In genomic region chr14:92794547-92794941, GRCh38 we compare ENCODE assay signal across 8 cellular contexts. TPM values are rescaled to one million over a fixed set of nuclear protein-coding genes. Genes with fewer than 3 reads are reported as not detected.
A peak's percentile ranks its signal among the peaks of the same experiment; 100 is the strongest.
DNase-seq lines count a peak whose midpoint lies in the region; ATAC-seq and TF ChIP-seq lines count a peak whose summit lies in the region.

No MANE protein-coding gene starts in this region.

- peaks cover 16% of the 10 kb centered on the region for H3K9me3 Mint-ChIP-seq in activated CD8-positive, alpha-beta T cell treated with anti-CD3 and anti-CD28 coated beads for 36 hours

- no peaks in the 10 kb centered on the region for H3K27me3 Mint-ChIP-seq in activated CD8-positive, alpha-beta T cell treated with anti-CD3 and anti-CD28 coated beads for 36 hours

- POLR2A ChIA-PET in activated CD8-positive, alpha-beta T cell treated with anti-CD3 and anti-CD28 coated beads for 36 hours (lab: Charles Lee): interaction anchor here (1.0 kb wide), 1 partner anchor 25 kb away, joined by 3 read pairs; no protein-coding TSS in a partner anchor

- H3K4me3 Mint-ChIP-seq in activated CD8-positive, alpha-beta T cell treated with anti-CD3 and anti-CD28 coated beads for 36 hours: peak overlapping the region; percentile 94

- peak overlapping the region; percentile 92 for H3K27ac Mint-ChIP-seq in activated CD8-positive, alpha-beta T cell treated with anti-CD3 and anti-CD28 coated beads for 36 hours

- peak; percentile 8 for ATAC-seq in HG02678 (IDR thresholded peaks at IDR 0.05; ENCODE audit: unreplicated experiment)
- ATAC-seq in activated CD8-positive, alpha-beta T cell treated with anti-CD3 and anti-CD28 coated beads for 36 hours: no peak
- ATAC-seq in Right ventricle myocardium superior (ENCODE audit: poor library complexity): peak; percentile 1
- ATAC-seq in HG03442 (IDR thresholded peaks at IDR 0.05; ENCODE audit: unreplicated experiment): no peak

- in situ Hi-C loops in GM13977 (cut with MboI; ENCODE audit: low pct_unique_long_range_greater_than_20kb, low sequenced_read_pairs, unreplicated experiment): loop anchor here (25.0 kb wide), 1 partner anchor 207 kb away; no protein-coding TSS in a partner anchor

- peaks cover 39% of the 10 kb centered on the region for H3K4me1 Mint-ChIP-seq in activated CD8-positive, alpha-beta T cell treated with anti-CD3 and anti-CD28 coated beads for 36 hours (ENCODE audit: low read depth)

- no peaks in the 10 kb centered on the region for H3K27me3 ChIP-seq in rectal smooth muscle tissue (ENCODE audit: control insufficient read depth, insufficient read depth, low read length)

- H3K36me3 Mint-ChIP-seq in activated CD8-positive, alpha-beta T cell treated with anti-CD3 and anti-CD28 coated beads for 36 hours (ENCODE audit: low read depth): peaks cover 28% of the 10 kb centered on the region

- peak; percentile 45 for DNase-seq in CD1c-positive myeloid dendritic cell (ENCODE audit: extremely low spot score)
- DNase-seq in activated CD8-positive, alpha-beta T cell treated with anti-CD3 and anti-CD28 coated beads for 36 hours: peak; percentile 31
- DNase-seq in Right ventricle myocardium superior: peak; percentile 46
- DNase-seq in 8988T: no peak
- DNase-seq in GM13977 (ENCODE audit: low spot score): no peak

- TF ChIP-seq CTCF in activated CD8-positive, alpha-beta T cell treated with anti-CD3 and anti-CD28 coated beads for 36 hours (IDR thresholded peaks at IDR 0.05): no peak
- no peak for TF ChIP-seq CTCF in GM13977 (IDR thresholded peaks at IDR 0.05; ENCODE audit: extremely low read depth, insufficient read depth, missing control alignments)

- CTCF ChIA-PET in activated CD8-positive, alpha-beta T cell treated with anti-CD3 and anti-CD28 coated beads for 36 hours (lab: Charles Lee): interaction anchor here (2.4 kb wide), 1 partner anchor 11 kb away, joined by 8 read pairs; no protein-coding TSS in a partner anchor

- H3K27ac ChIP-seq in rectal smooth muscle tissue (ENCODE audit: low read depth, low read length): peak overlapping the region; percentile 91

- peaks cover 8% of the 10 kb centered on the region for H3K36me3 ChIP-seq in rectal smooth muscle tissue (ENCODE audit: control insufficient read depth, insufficient read depth, low read length)

- no peaks in the 10 kb centered on the region for H3K4me1 ChIP-seq in rectal smooth muscle tissue (ENCODE audit: control insufficient read depth, insufficient read depth, low read length)

- intact Hi-C loops in activated CD8-positive, alpha-beta T cell treated with anti-CD3 and anti-CD28 coated beads for 36 hours (cut with micrococcal nuclease): no loop called here
- intact Hi-C loops in Right ventricle myocardium superior (cut with DNase I): no loop called here

- peak overlapping the region; percentile 95 for H3K9ac ChIP-seq in rectal smooth muscle tissue (ENCODE audit: low read length)

- peak overlapping the region; percentile 88 for H3K4me3 ChIP-seq in rectal smooth muscle tissue (ENCODE audit: low read length)

RNA-seq across cellular contexts. Expression of gene GOLGA5, which starts 0.4 kb away (rescaled TPM):
- total RNA-seq in activated CD8-positive, alpha-beta T cell treated with anti-CD3 and anti-CD28 coated beads for 36 hours: 10 to 100 TPM; 12.9 to 13.3 TPM
- 17.5 TPM for total RNA-seq in Right ventricle myocardium superior

RNA-seq across cellular contexts. Expression of gene LGMN, which starts 46.1 kb away (rescaled TPM):
- 1 to 10 TPM; 2.1 to 2.3 TPM for total RNA-seq in activated CD8-positive, alpha-beta T cell treated with anti-CD3 and anti-CD28 coated beads for 36 hours
- 106 TPM for total RNA-seq in Right ventricle myocardium superior

Comparison
In these comparisons a context has a peak if more than half of its experiments do, and no peak if none do; other contexts are left out.
1. DNase-seq: peak in CD1c-positive myeloid dendritic cell (single experiment), activated CD8-positive, alpha-beta T cell treated with anti-CD3 and anti-CD28 coated beads for 36 hours (single experiment) and Right ventricle myocardium superior (single experiment); none in 8988T (single experiment) and GM13977 (single experiment).
2. ATAC-seq: peak in HG02678 (single experiment) and Right ventricle myocardium superior (single experiment); none in activated CD8-positive, alpha-beta T cell treated with anti-CD3 and anti-CD28 coated beads for 36 hours (single experiment) and HG03442 (single experiment).
3. RNA of gene LGMN, which starts 46.1 kb away (total RNA-seq): 106 TPM in Right ventricle myocardium superior (single experiment); 2.1 to 2.3 TPM in activated CD8-positive, alpha-beta T cell treated with anti-CD3 and anti-CD28 coated beads for 36 hours; every median in the first group is over 10 times any median in the second.